8 cellular contexts compared by ENCODE assay signal in genomic region chr1:66446261-66447001, GRCh38.
DNase-seq lines count a peak whose midpoint lies in the region; ATAC-seq and TF ChIP-seq lines count a peak whose summit lies in the region.

No MANE protein-coding gene starts in this region.

- peaks cover 5% of the 10 kb centered on the region for H3K36me3 Mint-ChIP-seq in stimulated activated effector memory CD8-positive, alpha-beta T cell treated with anti-CD3 and anti-CD28 coated beads, Interleukin-12 subunit alpha, Interleukin-12 subunit beta, amount 100 ng/mL, for 72 hours

- H3K27ac Mint-ChIP-seq in stimulated activated effector memory CD8-positive, alpha-beta T cell treated with anti-CD3 and anti-CD28 coated beads, Interleukin-12 subunit alpha, Interleukin-12 subunit beta, amount 100 ng/mL, for 72 hours = peak overlapping the region; percentile 93

- H3K9me3 Mint-ChIP-seq in stimulated activated effector memory CD8-positive, alpha-beta T cell treated with anti-CD3 and anti-CD28 coated beads, Interleukin-12 subunit alpha, Interleukin-12 subunit beta, amount 100 ng/mL, for 72 hours = no peaks in the 10 kb centered on the region

- H3K4me3 Mint-ChIP-seq in stimulated activated effector memory CD8-positive, alpha-beta T cell treated with anti-CD3 and anti-CD28 coated beads, Interleukin-12 subunit alpha, Interleukin-12 subunit beta, amount 100 ng/mL, for 72 hours = peak overlapping the region; percentile 73

- H3K36me3 ChIP-seq in Peyer's patch = no peaks in the 10 kb centered on the region

- no peak overlapping the region for H3K4me3 ChIP-seq in Peyer's patch

- TF ChIP-seq CTCF in Peyer's patch (IDR thresholded peaks at IDR 0.05) = peak; percentile 84 to 94 (median 93)

- no peaks in the 10 kb centered on the region for H3K9me3 ChIP-seq in Peyer's patch

- H3K27ac ChIP-seq in Peyer's patch = peak overlapping the region; percentile 54 to 72 (median 68)

- no peaks in the 10 kb centered on the region for H3K27me3 ChIP-seq in Peyer's patch

- TF ChIP-seq POLR2A in Peyer's patch (IDR thresholded peaks at IDR 0.05) = no peak

- peaks cover 0 to 12% (median 0%) of the 10 kb centered on the region in 4 donors for H3K4me1 ChIP-seq in Peyer's patch

- H3K4me1 Mint-ChIP-seq in stimulated activated effector memory CD8-positive, alpha-beta T cell treated with anti-CD3 and anti-CD28 coated beads, Interleukin-12 subunit alpha, Interleukin-12 subunit beta, amount 100 ng/mL, for 72 hours = peaks cover 32% of the 10 kb centered on the region

- DNase-seq in stimulated activated CD4-positive, alpha-beta T cell treated with anti-CD3 and anti-CD28 coated beads, Interleukin-2, amount 100 ng/mL, for 4 hours (ENCODE audit: low read depth) = peak; percentile 38
- no peak for DNase-seq in stimulated activated CD4-positive, alpha-beta T cell treated with anti-CD3 and anti-CD28 coated beads, Interleukin-12 subunit alpha, Interleukin-12 subunit beta, amount 100 ng/mL, for 4 hours
- DNase-seq in H4 (ENCODE audit: low spot score) (peak; percentile 70), LHCN-M2 (ENCODE audit: low read depth) (peak; percentile 75), Peyer's patch (no peak), brain pericyte (ENCODE audit: low read depth, low spot score) (peak; percentile 43), inferior parietal cortex (ENCODE audit: extremely low spot score) (peak; percentile 92)
- peak; percentile 14 to 59 for DNase-seq in stimulated activated effector memory CD8-positive, alpha-beta T cell treated with anti-CD3 and anti-CD28 coated beads, Interleukin-12 subunit alpha, Interleukin-12 subunit beta, amount 100 ng/mL, for 72 hours (ENCODE audit: low spot score in 2 of 2)

- peak; percentile 73 for ATAC-seq in stimulated activated effector memory CD8-positive, alpha-beta T cell treated with anti-CD3 and anti-CD28 coated beads, Interleukin-12 subunit alpha, Interleukin-12 subunit beta, amount 100 ng/mL, for 72 hours

Comparison
In these comparisons a context has a peak if more than half of its experiments do, and no peak if none do; other contexts are left out.
1. DNase-seq: peak in stimulated activated CD4-positive, alpha-beta T cell treated with anti-CD3 and anti-CD28 coated beads, Interleukin-2, amount 100 ng/mL, for 4 hours (single experiment), H4 (single experiment), LHCN-M2 (single experiment), brain pericyte (single experiment), inferior parietal cortex (single experiment) and stimulated activated effector memory CD8-positive, alpha-beta T cell treated with anti-CD3 and anti-CD28 coated beads, Interleukin-12 subunit alpha, Interleukin-12 subunit beta, amount 100 ng/mL, for 72 hours (2 of 2); none in stimulated activated CD4-positive, alpha-beta T cell treated with anti-CD3 and anti-CD28 coated beads, Interleukin-12 subunit alpha, Interleukin-12 subunit beta, amount 100 ng/mL, for 4 hours (single experiment) and Peyer's patch (0 of 3).